Comparison of ENCODE assay signal across 1 cellular context in genomic region chr16:87145181-87146176, GRCh38.
TF ChIP-seq lines count a peak whose summit lies in the region.

No MANE protein-coding gene starts in this region.

TF ChIP-seq in K562, 482 proteins besides CTCF, POLR2A, EP300 and RAD21 (continued from another document and continues in another):
- no peak for TF ChIP-seq PBX2 (CRISPR knock-in tag; IDR thresholded peaks at IDR 0.05; ENCODE audit: low read depth)
- no peak for TF ChIP-seq PBX2 (tag; conservative IDR thresholded peaks at IDR 0.05; ENCODE audit: low read depth)
- TF ChIP-seq RBFOX2 (IDR thresholded peaks at IDR 0.05; ENCODE audit: low read depth, low read length), result no peak
- TF ChIP-seq ZNF436 (CRISPR knock-in tag; IDR thresholded peaks at IDR 0.05), result no peak
- no peak for TF ChIP-seq SMC3 (conservative IDR thresholded peaks at IDR 0.05; ENCODE audit: insufficient read depth, low read depth, low read length)
- TF ChIP-seq ZNF695 (CRISPR knock-in tag; IDR thresholded peaks at IDR 0.05), result no peak
- no peak for TF ChIP-seq SNIP1 (IDR thresholded peaks at IDR 0.05; ENCODE audit: low read depth)
- no peak for TF ChIP-seq ARID3A (IDR thresholded peaks at IDR 0.05; ENCODE audit: borderline replicate concordance, low read depth, low read length)
- no peak for TF ChIP-seq BMI1 (IDR thresholded peaks at IDR 0.05; ENCODE audit: low read length)
- no peak for TF ChIP-seq ARNT (IDR thresholded peaks at IDR 0.05)
- TF ChIP-seq CREB3 (tag; conservative IDR thresholded peaks at IDR 0.05; ENCODE audit: low read depth), result no peak
- no peak for TF ChIP-seq ZKSCAN1 (IDR thresholded peaks at IDR 0.05; ENCODE audit: low read depth, low read length)
- no peak for TF ChIP-seq SIN3A (IDR thresholded peaks at IDR 0.05; ENCODE audit: borderline replicate concordance in 2 of 2, control insufficient read depth in 1 of 2, low read depth in 2 of 2, low read length in 2 of 2)
- no peak for TF ChIP-seq KDM2B (CRISPR knock-in tag; IDR thresholded peaks at IDR 0.05)
- TF ChIP-seq USF1 (CRISPR knock-in tag; IDR thresholded peaks at IDR 0.05), result peak; percentile 90
- no peak for TF ChIP-seq PRDM10 (IDR thresholded peaks at IDR 0.05; ENCODE audit: partially characterized antibody)
- no peak for TF ChIP-seq ZSCAN29 (IDR thresholded peaks at IDR 0.05)
- TF ChIP-seq ZNF431 (CRISPR knock-in tag; IDR thresholded peaks at IDR 0.05), result no peak
- no peak for TF ChIP-seq ZNF561 (CRISPR knock-in tag; conservative IDR thresholded peaks at IDR 0.05)
- no peak for TF ChIP-seq HLTF (IDR thresholded peaks at IDR 0.05)
- TF ChIP-seq SMAD1 (IDR thresholded peaks at IDR 0.05; ENCODE audit: low read depth, low read length, partially characterized antibody), result no peak
- TF ChIP-seq STAT5B (CRISPR knock-in tag; IDR thresholded peaks at IDR 0.05), result no peak
- no peak for TF ChIP-seq IRF2 (CRISPR knock-in tag; IDR thresholded peaks at IDR 0.05)
- TF ChIP-seq HOXB6 (CRISPR knock-in tag; IDR thresholded peaks at IDR 0.05; ENCODE audit: borderline replicate concordance), result no peak
- TF ChIP-seq CHCHD3 (CRISPR knock-in tag; IDR thresholded peaks at IDR 0.05), result no peak
- TF ChIP-seq DPF2 (IDR thresholded peaks at IDR 0.05), result peak; percentile 77
- TF ChIP-seq NFIX (CRISPR knock-in tag; IDR thresholded peaks at IDR 0.05; ENCODE audit: low read depth), result no peak
- no peak for TF ChIP-seq GTF2E2 (tag; IDR thresholded peaks at IDR 0.05)
- TF ChIP-seq ARID3B (CRISPR knock-in tag; IDR thresholded peaks at IDR 0.05; ENCODE audit: borderline replicate concordance), result no peak
- TF ChIP-seq DDX20 (tag; IDR thresholded peaks at IDR 0.05; ENCODE audit: low read depth), result no peak
- TF ChIP-seq DACH1 (IDR thresholded peaks at IDR 0.05; ENCODE audit: partially characterized antibody), result no peak
- TF ChIP-seq SPI1 (IDR thresholded peaks at IDR 0.05; ENCODE audit: borderline replicate concordance, low read depth, low read length), result peak; percentile 94
- TF ChIP-seq RCOR1 (IDR thresholded peaks at IDR 0.05; ENCODE audit: borderline replicate concordance in 1 of 2, low read depth in 2 of 2, low read length in 2 of 2), result peak in 1 of 2 experiments; percentile 43; a peak in 2 of 4 replicates
- no peak for TF ChIP-seq KDM4B (IDR thresholded peaks at IDR 0.05; ENCODE audit: borderline replicate concordance in 2 of 2, low read depth in 1 of 2)
- peak; percentile 78; the same call in 1 of the 2 replicates for TF ChIP-seq SMARCE1 (IDR thresholded peaks at IDR 0.05)
- TF ChIP-seq LARP7 (IDR thresholded peaks at IDR 0.05), result no peak
- TF ChIP-seq CSDE1 (IDR thresholded peaks at IDR 0.05), result no peak
- TF ChIP-seq HOMEZ (CRISPR knock-in tag; IDR thresholded peaks at IDR 0.05), result no peak
- TF ChIP-seq RHOXF2B (CRISPR knock-in tag; conservative IDR thresholded peaks at IDR 0.05), result no peak
- TF ChIP-seq TCF15 (CRISPR knock-in tag; IDR thresholded peaks at IDR 0.05), result no peak
- TF ChIP-seq ZNF224 (CRISPR knock-in tag; IDR thresholded peaks at IDR 0.05), result no peak
- TF ChIP-seq TBP (optimal IDR thresholded peaks at IDR 0.05; ENCODE audit: low read depth, low read length), result no peak
- TF ChIP-seq RFX7 (CRISPR knock-in tag; IDR thresholded peaks at IDR 0.05), result no peak
- TF ChIP-seq SP1 (CRISPR knock-in tag; IDR thresholded peaks at IDR 0.05), result no peak
- TF ChIP-seq NCOA2 (IDR thresholded peaks at IDR 0.05; ENCODE audit: partially characterized antibody in 2 of 2), result no peak
- no peak for TF ChIP-seq BDP1 (IDR thresholded peaks at IDR 0.05; ENCODE audit: insufficient read depth, insufficient read length)
- TF ChIP-seq ZNF12 (CRISPR knock-in tag; IDR thresholded peaks at IDR 0.05), result no peak
- no peak for TF ChIP-seq TFAM (CRISPR knock-in tag; conservative IDR thresholded peaks at IDR 0.05)
- no peak for TF ChIP-seq EZH2 (IDR thresholded peaks at IDR 0.05; ENCODE audit: borderline replicate concordance, low read depth, low read length)
- TF ChIP-seq KLF10 (CRISPR knock-in tag; IDR thresholded peaks at IDR 0.05), result no peak
- TF ChIP-seq ATF6 (CRISPR knock-in tag; IDR thresholded peaks at IDR 0.05), result no peak
- 0 out of 2 replicates have a peak, but pooled peaks have one; percentile 46 for TF ChIP-seq ERF (CRISPR knock-in tag; IDR thresholded peaks at IDR 0.05)
- no peak for TF ChIP-seq MITF (IDR thresholded peaks at IDR 0.05)
